11 cellular contexts compared by ENCODE assay signal in genomic region chr3:25468866-25469319, GRCh38. TPM values are rescaled to one million over a fixed set of nuclear protein-coding genes. Genes with fewer than 3 reads are reported as not detected.
A peak's percentile ranks its signal among the peaks of the same experiment; 100 is the strongest.
DNase-seq lines count a peak whose midpoint lies in the region; ATAC-seq and TF ChIP-seq lines count a peak whose summit lies in the region.
"Had no signal": no experiment of that assay in that cellular context is flagged by ENCODE, and none has a peak within 500 bp of the region (broad histone marks: within the 10 kb centered on the region; RNA-seq: fewer than 3 reads in every experiment).

No MANE protein-coding gene starts in this region.

- H3K4me1 Mint-ChIP-seq in activated CD8-positive, alpha-beta T cell treated with anti-CD3 and anti-CD28 coated beads, Interleukin-2, amount 10 ng/mL, durations not matched to agents 7 days and 5 days (ENCODE audit: low read depth) = peaks cover 7% of the 10 kb centered on the region

- DNase-seq in kidney epithelial cell (ENCODE audit: low read depth) (no peak), skeletal muscle cell (ENCODE audit: low read depth) (peak; percentile 70), 8988T (no peak), GOT3 (lab: John Stamatoyannopoulos, UW) (no peak)
- DNase-seq in activated CD8-positive, alpha-beta T cell treated with anti-CD3 and anti-CD28 coated beads, Interleukin-2, amount 10 ng/mL, durations not matched to agents 7 days and 5 days = no peak
- DNase-seq: activated CD4-positive, alpha-beta T cell treated with anti-CD3 and anti-CD28 coated beads for 36 hours; NCI-H524 treated with DMSO at 0.1 percent for 48 hours had no signal

- no peaks in the 10 kb centered on the region for H3K36me3 ChIP-seq in kidney epithelial cell (ENCODE audit: control insufficient read depth, insufficient read depth, low read length)

- H3K4me3 ChIP-seq in kidney epithelial cell (ENCODE audit: low read depth, low read length) (no peak overlapping the region), skeletal muscle cell (ENCODE audit: low read depth, low read length) (no peak overlapping the region)

- H3K27me3 Mint-ChIP-seq in activated CD8-positive, alpha-beta T cell treated with anti-CD3 and anti-CD28 coated beads, Interleukin-2, amount 10 ng/mL, durations not matched to agents 7 days and 5 days (ENCODE audit: low read depth) = peaks cover 9% of the 10 kb centered on the region

- no peaks in the 10 kb centered on the region for H3K27me3 ChIP-seq in kidney epithelial cell (ENCODE audit: control insufficient read depth, insufficient read depth, low read length)

- no peak overlapping the region for H3K4me3 Mint-ChIP-seq in activated CD8-positive, alpha-beta T cell treated with anti-CD3 and anti-CD28 coated beads, Interleukin-2, amount 10 ng/mL, durations not matched to agents 7 days and 5 days
- H3K4me3 Mint-ChIP-seq: activated CD4-positive, alpha-beta T cell treated with anti-CD3 and anti-CD28 coated beads for 36 hours; dendritic cell treated with granulocyte-macrophage colony-stimulating factor and Interleukin-4, amounts not matched to agents 40 ng/mL and 50 ng/mL, for 4 days had no signal

- no peaks in the 10 kb centered on the region for H3K9me3 Mint-ChIP-seq in activated CD8-positive, alpha-beta T cell treated with anti-CD3 and anti-CD28 coated beads, Interleukin-2, amount 10 ng/mL, durations not matched to agents 7 days and 5 days (ENCODE audit: insufficient read depth)
- H3K9me3 Mint-ChIP-seq: dendritic cell treated with granulocyte-macrophage colony-stimulating factor and Interleukin-4, amounts not matched to agents 40 ng/mL and 50 ng/mL, for 4 days had no signal

- H3K36me3 Mint-ChIP-seq in activated CD8-positive, alpha-beta T cell treated with anti-CD3 and anti-CD28 coated beads, Interleukin-2, amount 10 ng/mL, durations not matched to agents 7 days and 5 days (ENCODE audit: low read depth) = no peaks in the 10 kb centered on the region

- TF ChIP-seq CTCF in GM12872 (IDR thresholded peaks at IDR 0.05; ENCODE audit: insufficient read depth, low read depth, low read length) (peak; percentile 13; the same call in 1 of the 3 replicates), kidney epithelial cell (IDR thresholded peaks at IDR 0.05; ENCODE audit: insufficient read depth, low read length, poor library complexity, severe bottlenecking) (peak; percentile 10)

- no peak for ATAC-seq in activated CD8-positive, alpha-beta T cell treated with anti-CD3 and anti-CD28 coated beads, Interleukin-2, amount 10 ng/mL, durations not matched to agents 7 days and 5 days
- no peak for ATAC-seq in GM19035 (IDR thresholded peaks at IDR 0.05; ENCODE audit: unreplicated experiment)
- ATAC-seq: activated CD4-positive, alpha-beta T cell treated with anti-CD3 and anti-CD28 coated beads for 36 hours had no signal

- H3K27ac ChIP-seq in cingulate gyrus (ENCODE audit: low read depth, low read length) = peak overlapping the region; percentile 83

- POLR2A ChIA-PET in activated CD8-positive, alpha-beta T cell treated with anti-CD3 and anti-CD28 coated beads, Interleukin-2, amount 10 ng/mL, durations not matched to agents 7 days and 5 days (lab: Charles Lee) = no interaction called here

- CTCF ChIA-PET in activated CD8-positive, alpha-beta T cell treated with anti-CD3 and anti-CD28 coated beads, Interleukin-2, amount 10 ng/mL, durations not matched to agents 7 days and 5 days (lab: Charles Lee) = no interaction called here

- H3K27ac Mint-ChIP-seq in activated CD8-positive, alpha-beta T cell treated with anti-CD3 and anti-CD28 coated beads, Interleukin-2, amount 10 ng/mL, durations not matched to agents 7 days and 5 days = no peak overlapping the region
- H3K27ac Mint-ChIP-seq: activated CD4-positive, alpha-beta T cell treated with anti-CD3 and anti-CD28 coated beads for 36 hours; dendritic cell treated with granulocyte-macrophage colony-stimulating factor and Interleukin-4, amounts not matched to agents 40 ng/mL and 50 ng/mL, for 4 days had no signal

RNA-seq across cellular contexts. Expression of gene RARB, which starts 40.8 kb away (rescaled TPM):
- total RNA-seq in kidney epithelial cell = 1.8 and 3.6 TPM in 2 replicates
- not detected for total RNA-seq in activated CD8-positive, alpha-beta T cell treated with anti-CD3 and anti-CD28 coated beads, Interleukin-2, amount 10 ng/mL, durations not matched to agents 7 days and 5 days
- total RNA-seq: activated CD4-positive, alpha-beta T cell treated with anti-CD3 and anti-CD28 coated beads for 36 hours had no signal
